ENCODE assay signal across 19 cellular contexts in the genomic region with DNA sequence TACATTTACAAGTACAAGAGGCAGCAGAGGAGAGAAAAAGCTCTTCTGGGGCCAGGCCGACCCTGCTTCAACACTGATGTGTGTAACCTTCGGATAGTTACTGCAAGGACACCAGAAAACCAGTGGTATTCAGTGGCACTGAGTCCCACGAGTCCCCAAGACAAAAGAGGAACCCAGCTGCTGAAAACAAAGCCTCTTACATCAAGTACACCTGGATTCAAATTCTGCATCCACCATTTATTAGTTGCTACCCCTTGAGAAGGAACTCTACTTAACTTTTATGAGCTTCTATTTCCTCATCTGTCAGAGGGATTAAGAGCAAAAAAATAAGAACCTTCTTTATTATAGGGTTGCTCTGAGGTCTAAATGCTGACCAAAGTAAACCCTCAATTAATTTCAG. TPM values are rescaled to one million over a fixed set of nuclear protein-coding genes. Genes with fewer than 3 reads are reported as not detected.
DNase-seq lines count a peak whose midpoint lies in the region; ATAC-seq and TF ChIP-seq lines count a peak whose summit lies in the region.
"Had no signal": no experiment of that assay in that cellular context is flagged by ENCODE, and none has a peak within 500 bp of the region (broad histone marks: within the 10 kb centered on the region; RNA-seq: fewer than 3 reads in every experiment).

No MANE protein-coding gene starts in this region.

- POLR2A ChIA-PET in activated CD4-positive, alpha-beta T cell treated with anti-CD3 and anti-CD28 coated beads for 36 hours (lab: Charles Lee): no interaction called here
- POLR2A ChIA-PET in OCI-LY7 (lab: Charles Lee): interaction anchor here (0.6 to 2.8 kb wide), 11 partner anchors 9 to 96 kb away, joined by 3 to 12 read pairs (median 3); no protein-coding TSS in a partner anchor

- peaks cover 59% of the 10 kb centered on the region for H3K79me2 ChIP-seq in OCI-LY7 (ENCODE audit: insufficient read depth, low read depth, low read length)

- peaks cover 3% of the 10 kb centered on the region for H3K4me1 ChIP-seq in cardiac muscle cell (ENCODE audit: low read depth)
- peaks cover 29% of the 10 kb centered on the region for H3K4me1 ChIP-seq in left ventricle myocardium inferior
- peaks cover 41% of the 10 kb centered on the region for H3K4me1 ChIP-seq in OCI-LY7 (ENCODE audit: insufficient read depth, low read length, poor library complexity, severe bottlenecking)

- CTCF ChIA-PET in activated CD4-positive, alpha-beta T cell treated with anti-CD3 and anti-CD28 coated beads for 36 hours (lab: Charles Lee): interaction anchor here (0.6 to 1.5 kb wide), 4 partner anchors 21 to 123 kb away, joined by 3 to 6 read pairs (median 4); no protein-coding TSS in a partner anchor
- CTCF ChIA-PET in OCI-LY7 (lab: Charles Lee; ENCODE audit: unreplicated experiment): interaction anchor here (1.1 kb wide), 1 partner anchor 42 kb away, joined by 3 read pairs; a partner anchor contains a TSS

- no peaks in the 10 kb centered on the region for H3K9me3 Mint-ChIP-seq in activated CD4-positive, alpha-beta T cell treated with anti-CD3 and anti-CD28 coated beads for 36 hours (ENCODE audit: low read depth)
- no peaks in the 10 kb centered on the region for H3K9me3 Mint-ChIP-seq in stimulated activated effector memory CD8-positive, alpha-beta T cell treated with anti-CD3 and anti-CD28 coated beads, Interleukin-12 subunit alpha, Interleukin-12 subunit beta, amount 100 ng/mL, for 72 hours
- H3K9me3 Mint-ChIP-seq in activated T-helper 1 cell treated with anti-CD3 and anti-CD28 coated beads, Interleukin-12 subunit alpha, Interleukin-12 subunit beta, Interleukin-2, Interleukin-4 antibody, amounts not matched to agents 30 ng/mL and 10 ng/mL and 1 ng/mL, durations not matched to agents 14 hours and 24 hours and 36 hours: no peaks in the 10 kb centered on the region
- H3K9me3 Mint-ChIP-seq: CD4-positive, alpha-beta memory T cell had no signal

- peaks cover 27% of the 10 kb centered on the region for H3K36me3 Mint-ChIP-seq in activated CD4-positive, alpha-beta T cell treated with anti-CD3 and anti-CD28 coated beads for 36 hours (ENCODE audit: low read depth)
- H3K36me3 Mint-ChIP-seq in stimulated activated effector memory CD8-positive, alpha-beta T cell treated with anti-CD3 and anti-CD28 coated beads, Interleukin-12 subunit alpha, Interleukin-12 subunit beta, amount 100 ng/mL, for 72 hours: peaks cover 58% of the 10 kb centered on the region
- peaks cover 19% of the 10 kb centered on the region for H3K36me3 Mint-ChIP-seq in activated T-helper 1 cell treated with anti-CD3 and anti-CD28 coated beads, Interleukin-12 subunit alpha, Interleukin-12 subunit beta, Interleukin-2, Interleukin-4 antibody, amounts not matched to agents 30 ng/mL and 10 ng/mL and 1 ng/mL, durations not matched to agents 14 hours and 24 hours and 36 hours (ENCODE audit: low read depth)

- H3K27ac ChIP-seq in cardiac muscle cell (peak overlapping the region; percentile 12), left ventricle myocardium inferior (replicated peaks) (no peak overlapping the region), OCI-LY7 (ENCODE audit: low read depth, low read length, poor library complexity, severe bottlenecking) (peak overlapping the region; percentile 78)
- H3K27ac ChIP-seq: HL-60, KMS-11 had no signal

- H3K27ac Mint-ChIP-seq in activated CD4-positive, alpha-beta T cell treated with anti-CD3 and anti-CD28 coated beads for 36 hours: peak overlapping the region; percentile 40
- H3K27ac Mint-ChIP-seq in stimulated activated effector memory CD8-positive, alpha-beta T cell treated with anti-CD3 and anti-CD28 coated beads, Interleukin-12 subunit alpha, Interleukin-12 subunit beta, amount 100 ng/mL, for 72 hours: peak overlapping the region; percentile 43
- H3K27ac Mint-ChIP-seq in activated T-helper 1 cell treated with anti-CD3 and anti-CD28 coated beads, Interleukin-12 subunit alpha, Interleukin-12 subunit beta, Interleukin-2, Interleukin-4 antibody, amounts not matched to agents 30 ng/mL and 10 ng/mL and 1 ng/mL, durations not matched to agents 14 hours and 24 hours and 36 hours: no peak overlapping the region

- BruUV-seq in OCI-LY7 (replicated peaks; lab: Mats Ljungman, UMichigan): no TSS peak

- TF ChIP-seq CTCF in cardiac muscle cell (IDR thresholded peaks at IDR 0.05; ENCODE audit: low read depth, low read length): no peak
- no peak for TF ChIP-seq CTCF in left ventricle myocardium inferior (IDR thresholded peaks at IDR 0.05; ENCODE audit: borderline replicate concordance)
- TF ChIP-seq CTCF in OCI-LY7 (conservative IDR thresholded peaks at IDR 0.05; ENCODE audit: low read length): no peak

- no peaks in the 10 kb centered on the region; the same call in 1 of the 2 replicates for H4K20me1 ChIP-seq in OCI-LY7 (ENCODE audit: insufficient read depth, low read length)

- no peak for ATAC-seq in activated CD4-positive, alpha-beta T cell treated with anti-CD3 and anti-CD28 coated beads for 36 hours
- no peak for ATAC-seq in stimulated activated effector memory CD8-positive, alpha-beta T cell treated with anti-CD3 and anti-CD28 coated beads, Interleukin-12 subunit alpha, Interleukin-12 subunit beta, amount 100 ng/mL, for 72 hours

- no peaks in the 10 kb centered on the region for H3K9me3 ChIP-seq in cardiac muscle cell (ENCODE audit: low read depth)
- H3K9me3 ChIP-seq in left ventricle myocardium inferior (replicated peaks): no peaks in the 10 kb centered on the region
- H3K9me3 ChIP-seq in OCI-LY7 (ENCODE audit: low read length): no peaks in the 10 kb centered on the region
- H3K9me3 ChIP-seq: MG63 had no signal

- H2AFZ ChIP-seq in OCI-LY7 (ENCODE audit: low read length): no peak overlapping the region

- no peaks in the 10 kb centered on the region for H3K9me2 ChIP-seq in OCI-LY7 (ENCODE audit: insufficient read depth, low read length)

- peaks cover 22% of the 10 kb centered on the region for H3K4me1 Mint-ChIP-seq in activated CD4-positive, alpha-beta T cell treated with anti-CD3 and anti-CD28 coated beads for 36 hours
- peaks cover 18% of the 10 kb centered on the region for H3K4me1 Mint-ChIP-seq in stimulated activated effector memory CD8-positive, alpha-beta T cell treated with anti-CD3 and anti-CD28 coated beads, Interleukin-12 subunit alpha, Interleukin-12 subunit beta, amount 100 ng/mL, for 72 hours
- H3K4me1 Mint-ChIP-seq in activated T-helper 1 cell treated with anti-CD3 and anti-CD28 coated beads, Interleukin-12 subunit alpha, Interleukin-12 subunit beta, Interleukin-2, Interleukin-4 antibody, amounts not matched to agents 30 ng/mL and 10 ng/mL and 1 ng/mL, durations not matched to agents 14 hours and 24 hours and 36 hours (ENCODE audit: low read depth): peaks cover 34% of the 10 kb centered on the region

- H3K36me3 ChIP-seq in cardiac muscle cell (peaks cover 19% of the 10 kb centered on the region), left ventricle myocardium inferior (peaks cover 40% of the 10 kb centered on the region), OCI-LY7 (ENCODE audit: insufficient read depth, low read length) (peaks cover 57% of the 10 kb centered on the region)

- intact Hi-C loops in activated CD4-positive, alpha-beta T cell treated with anti-CD3 and anti-CD28 coated beads for 36 hours (cut with DNase I, micrococcal nuclease): no loop called here
- intact Hi-C loops in left ventricle myocardium inferior (cut with micrococcal nuclease) (no loop called here), OCI-LY7 (cut with micrococcal nuclease; ENCODE audit: unreplicated experiment) (no loop called here)
- intact Hi-C loops in activated T-helper 1 cell treated with anti-CD3 and anti-CD28 coated beads, Interleukin-12 subunit alpha, Interleukin-12 subunit beta, Interleukin-2, Interleukin-4 antibody, amounts not matched to agents 30 ng/mL and 10 ng/mL and 1 ng/mL, durations not matched to agents 14 hours and 24 hours and 36 hours (cut with micrococcal nuclease): no loop called here

- H3K4me3 Mint-ChIP-seq in activated CD4-positive, alpha-beta T cell treated with anti-CD3 and anti-CD28 coated beads for 36 hours: no peak overlapping the region
- H3K4me3 Mint-ChIP-seq in stimulated activated effector memory CD8-positive, alpha-beta T cell treated with anti-CD3 and anti-CD28 coated beads, Interleukin-12 subunit alpha, Interleukin-12 subunit beta, amount 100 ng/mL, for 72 hours: no peak overlapping the region
- no peak overlapping the region for H3K4me3 Mint-ChIP-seq in activated T-helper 1 cell treated with anti-CD3 and anti-CD28 coated beads, Interleukin-12 subunit alpha, Interleukin-12 subunit beta, Interleukin-2, Interleukin-4 antibody, amounts not matched to agents 30 ng/mL and 10 ng/mL and 1 ng/mL, durations not matched to agents 14 hours and 24 hours and 36 hours

- no peaks in the 10 kb centered on the region for H3K27me3 Mint-ChIP-seq in activated CD4-positive, alpha-beta T cell treated with anti-CD3 and anti-CD28 coated beads for 36 hours
- H3K27me3 Mint-ChIP-seq in activated T-helper 1 cell treated with anti-CD3 and anti-CD28 coated beads, Interleukin-12 subunit alpha, Interleukin-12 subunit beta, Interleukin-2, Interleukin-4 antibody, amounts not matched to agents 30 ng/mL and 10 ng/mL and 1 ng/mL, durations not matched to agents 14 hours and 24 hours and 36 hours (ENCODE audit: insufficient read depth): peaks cover 4% of the 10 kb centered on the region
- H3K27me3 Mint-ChIP-seq: CD4-positive, alpha-beta memory T cell had no signal

- H3K4me2 ChIP-seq in OCI-LY7 (ENCODE audit: low read length): peak overlapping the region; percentile 97

- H3K27me3 ChIP-seq in cardiac muscle cell (no peaks in the 10 kb centered on the region), left ventricle myocardium inferior (ENCODE audit: low read depth) (no peaks in the 10 kb centered on the region)
- H3K27me3 ChIP-seq: MG63 had no signal

- H3K4me3 ChIP-seq in cardiac muscle cell: no peak overlapping the region
- no peak overlapping the region for H3K4me3 ChIP-seq in left ventricle myocardium inferior
- peak overlapping the region; percentile 10 for H3K4me3 ChIP-seq in OCI-LY7 (ENCODE audit: low read depth, low read length, poor library complexity, severe bottlenecking)
- H3K4me3 ChIP-seq: MG63 had no signal

- DNase-seq in activated CD4-positive, alpha-beta T cell treated with anti-CD3 and anti-CD28 coated beads for 36 hours: no peak
- DNase-seq in activated CD4-positive, alpha-beta T cell treated with anti-CD3 and anti-CD28 coated beads, Interleukin-2, amount 50 U/mL, for 1 hour: no peak
- no peak for DNase-seq in cardiac muscle cell (ENCODE audit: low read depth in 1 of 2, low spot score in 1 of 2)
- no peak for DNase-seq in left ventricle myocardium inferior
- peak; percentile 63 for DNase-seq in OCI-LY7 (ENCODE audit: low spot score)
- DNase-seq in stimulated activated effector memory CD8-positive, alpha-beta T cell treated with anti-CD3 and anti-CD28 coated beads, Interleukin-12 subunit alpha, Interleukin-12 subunit beta, amount 100 ng/mL, for 72 hours (ENCODE audit: low spot score in 2 of 2): no peak
- no peak for DNase-seq in iPS-NIHi7 (ENCODE audit: extremely low spot score)
- no peak for DNase-seq in activated T-helper 1 cell treated with anti-CD3 and anti-CD28 coated beads, Interleukin-12 subunit alpha, Interleukin-12 subunit beta, Interleukin-2, Interleukin-4 antibody, amounts not matched to agents 30 ng/mL and 10 ng/mL and 1 ng/mL, durations not matched to agents 14 hours and 24 hours and 36 hours (ENCODE audit: low spot score)
- DNase-seq: 8988T; Calu3; CD4-positive, alpha-beta memory T cell; DMS53; MG63; NCI-H1092 treated with DMSO at 0.1 percent for 48 hours; NCI-H1694; NCI-H2107; NCI-H69 had no signal

RNA-seq across cellular contexts. Expression of a gene that starts 2.6 kb away (rescaled TPM):
- 10 to 100 TPM; 26.6 to 31.9 TPM for total RNA-seq in activated CD4-positive, alpha-beta T cell treated with anti-CD3 and anti-CD28 coated beads for 36 hours
- total RNA-seq in cardiac muscle cell: 25.5 and 57.2 TPM in 2 replicates
- 21.0 and 23.3 TPM in 2 replicates for polyA plus RNA-seq in cardiac muscle cell
- 21.1 TPM for total RNA-seq in left ventricle myocardium inferior
- total RNA-seq in OCI-LY7 (2014; rRNA removed; shearing (Covaris generic)): 32.3 and 42.1 TPM in 2 replicates
- 27.8 and 38.5 TPM in 2 replicates for total RNA-seq in OCI-LY7 (2022)
- total RNA-seq in activated T-helper 1 cell treated with anti-CD3 and anti-CD28 coated beads, Interleukin-12 subunit alpha, Interleukin-12 subunit beta, Interleukin-2, Interleukin-4 antibody, amounts not matched to agents 30 ng/mL and 10 ng/mL and 1 ng/mL, durations not matched to agents 14 hours and 24 hours and 36 hours: 27.8 and 29.9 TPM in 2 replicates

RNA-seq across cellular contexts. Expression of a gene that starts 3.0 kb away (rescaled TPM):
- 10 to 100 TPM; 56.8 to 57.2 TPM for total RNA-seq in activated CD4-positive, alpha-beta T cell treated with anti-CD3 and anti-CD28 coated beads for 36 hours
- total RNA-seq in cardiac muscle cell: 256 and 277 TPM in 2 replicates
- 56.5 and 66.9 TPM in 2 replicates for polyA plus RNA-seq in cardiac muscle cell
- total RNA-seq in left ventricle myocardium inferior: 61.4 TPM
- total RNA-seq in OCI-LY7 (2014; rRNA removed; shearing (Covaris generic)): 39.1 and 42.4 TPM in 2 replicates
- 62.8 and 67.1 TPM in 2 replicates for total RNA-seq in OCI-LY7 (2022)
- total RNA-seq in activated T-helper 1 cell treated with anti-CD3 and anti-CD28 coated beads, Interleukin-12 subunit alpha, Interleukin-12 subunit beta, Interleukin-2, Interleukin-4 antibody, amounts not matched to agents 30 ng/mL and 10 ng/mL and 1 ng/mL, durations not matched to agents 14 hours and 24 hours and 36 hours: 54.9 and 55.0 TPM in 2 replicates

RNA-seq across cellular contexts. Expression of a gene that starts 41.6 kb away (rescaled TPM):
- 100 to 1,000 TPM in 1 of 2 experiments, 10 to 100 TPM in 1; 81.5 to 158 TPM for total RNA-seq in activated CD4-positive, alpha-beta T cell treated with anti-CD3 and anti-CD28 coated beads for 36 hours
- total RNA-seq in cardiac muscle cell (108 and 192 TPM in 2 replicates), left ventricle myocardium inferior (464 TPM), OCI-LY7 (2022) (107 and 149 TPM in 2 replicates)
- 369 and 431 TPM in 2 replicates for polyA plus RNA-seq in cardiac muscle cell
- total RNA-seq in OCI-LY7 (2014; rRNA removed; shearing (Covaris generic)): 111 and 159 TPM in 2 replicates
- total RNA-seq in activated T-helper 1 cell treated with anti-CD3 and anti-CD28 coated beads, Interleukin-12 subunit alpha, Interleukin-12 subunit beta, Interleukin-2, Interleukin-4 antibody, amounts not matched to agents 30 ng/mL and 10 ng/mL and 1 ng/mL, durations not matched to agents 14 hours and 24 hours and 36 hours: 146 and 148 TPM in 2 replicates

RNA-seq across cellular contexts. Expression of a gene that starts 44.2 kb away (rescaled TPM):
- total RNA-seq in activated CD4-positive, alpha-beta T cell treated with anti-CD3 and anti-CD28 coated beads for 36 hours: 100 to 1,000 TPM in 1 of 2 experiments, 10 to 100 TPM in 1; 86.7 to 114 TPM
- total RNA-seq in cardiac muscle cell (71.7 and 126 TPM in 2 replicates), left ventricle myocardium inferior (59.4 TPM), OCI-LY7 (2022) (580 and 590 TPM in 2 replicates)
- polyA plus RNA-seq in cardiac muscle cell: 149 and 160 TPM in 2 replicates
- 213 and 256 TPM in 2 replicates for total RNA-seq in OCI-LY7 (2014; rRNA removed; shearing (Covaris generic))
- total RNA-seq in activated T-helper 1 cell treated with anti-CD3 and anti-CD28 coated beads, Interleukin-12 subunit alpha, Interleukin-12 subunit beta, Interleukin-2, Interleukin-4 antibody, amounts not matched to agents 30 ng/mL and 10 ng/mL and 1 ng/mL, durations not matched to agents 14 hours and 24 hours and 36 hours: 106 and 112 TPM in 2 replicates
